ENCODE assay signal across 8 cellular contexts in genomic region chrX:153469811-153470410, GRCh38. TPM values are rescaled to one million over a fixed set of nuclear protein-coding genes. Genes with fewer than 3 reads are reported as not detected.
DNase-seq lines count a peak whose midpoint lies in the region; ATAC-seq and TF ChIP-seq lines count a peak whose summit lies in the region.

No MANE protein-coding gene starts in this region.

- ATAC-seq in GM21526 (IDR thresholded peaks at IDR 0.05; ENCODE audit: low FRiP score, unreplicated experiment) (peak; percentile 31), foreskin keratinocyte (peak; percentile 57)

- H3K4me3 Mint-ChIP-seq in activated CD4-positive, alpha-beta memory T cell treated with anti-CD3 and anti-CD28 coated beads for 36 hours: peak overlapping the region; percentile 79

- peak overlapping the region; percentile 69 for H3K4me3 ChIP-seq in ovary

- no peaks in the 10 kb centered on the region for H3K36me3 ChIP-seq in ovary

- intact Hi-C loops in activated CD4-positive, alpha-beta memory T cell treated with anti-CD3 and anti-CD28 coated beads for 36 hours (cut with micrococcal nuclease): loop anchor here (1.0 to 10.0 kb wide), 6 partner anchors 129 to 529 kb away; partner anchors contain the start of genes ABCD1, BCAP31, CCNQ and IDH3G
- intact Hi-C loops in ovary (cut with DNase I): no loop called here

- TF ChIP-seq POLR2A in ovary (IDR thresholded peaks at IDR 0.05): no peak

- CTCF ChIA-PET in activated CD4-positive, alpha-beta memory T cell treated with anti-CD3 and anti-CD28 coated beads for 36 hours (lab: Charles Lee): interaction anchor here (0.6 to 4.8 kb wide), 9 partner anchors 9 to 528 kb away, joined by 3 to 49 read pairs (median 5); no protein-coding TSS in a partner anchor

- no peaks in the 10 kb centered on the region for H3K27me3 Mint-ChIP-seq in activated CD4-positive, alpha-beta memory T cell treated with anti-CD3 and anti-CD28 coated beads for 36 hours

- H3K27me3 ChIP-seq in foreskin keratinocyte (no peaks in the 10 kb centered on the region), ovary (no peaks in the 10 kb centered on the region)

- H3K9me3 Mint-ChIP-seq in activated CD4-positive, alpha-beta memory T cell treated with anti-CD3 and anti-CD28 coated beads for 36 hours: no peaks in the 10 kb centered on the region

- peak; percentile 29 for TF ChIP-seq CTCF in foreskin keratinocyte (conservative IDR thresholded peaks at IDR 0.05)
- TF ChIP-seq CTCF in ovary (IDR thresholded peaks at IDR 0.05): peak in 1 of 3 donors; percentile 16

- peak overlapping the region; percentile 51 for H3K27ac Mint-ChIP-seq in activated CD4-positive, alpha-beta memory T cell treated with anti-CD3 and anti-CD28 coated beads for 36 hours

- H3K36me3 Mint-ChIP-seq in activated CD4-positive, alpha-beta memory T cell treated with anti-CD3 and anti-CD28 coated beads for 36 hours: peaks cover 5% of the 10 kb centered on the region

- no peak overlapping the region for H3K27ac ChIP-seq in foreskin keratinocyte
- H3K27ac ChIP-seq in ovary: no peak overlapping the region

- DNase-seq in DMS153 treated with DMSO at 0.1 percent for 48 hours (lab: John Stamatoyannopoulos, UW; ENCODE audit: unreplicated experiment): peak; percentile 35
- no peak for DNase-seq in DMS153 (lab: John Stamatoyannopoulos, UW)
- peak in 40 of 76 experiments; percentile 1 to 51 (median 20) for DNase-seq in HUDEP-2 (lab: John Stamatoyannopoulos, UW; ENCODE audit: unreplicated experiment in 76 of 76)
- peak; percentile 39 for DNase-seq in activated CD4-positive, alpha-beta memory T cell treated with anti-CD3 and anti-CD28 coated beads for 36 hours
- peak in 1 of 2 donors; percentile 28 for DNase-seq in foreskin keratinocyte
- DNase-seq in ovary: peak in 1 of 5 donors; percentile 33
- no peak for DNase-seq in NCI-H2029 treated with DMSO at 0.1 percent for 48 hours (lab: John Stamatoyannopoulos, UW)

- no peaks in the 10 kb centered on the region for H3K4me1 ChIP-seq in foreskin keratinocyte
- peaks cover 4% of the 10 kb centered on the region for H3K4me1 ChIP-seq in ovary (ENCODE audit: insufficient read depth)

- 23 to 39% (median 30%) methylated on average over 26 to 32 of the region's 32 CpGs for WGBS in ovary, 3 donors

- no peak for TF ChIP-seq EP300 in ovary (IDR thresholded peaks at IDR 0.05)

- peaks cover 15% of the 10 kb centered on the region for H3K4me1 Mint-ChIP-seq in activated CD4-positive, alpha-beta memory T cell treated with anti-CD3 and anti-CD28 coated beads for 36 hours (ENCODE audit: low read depth)

- H3K9me3 ChIP-seq in ovary: no peaks in the 10 kb centered on the region

- POLR2A ChIA-PET in activated CD4-positive, alpha-beta memory T cell treated with anti-CD3 and anti-CD28 coated beads for 36 hours (lab: Charles Lee): interaction anchor here (0.9 kb wide), 1 partner anchor 9 kb away, joined by 3 read pairs; no protein-coding TSS in a partner anchor

RNA-seq across cellular contexts. Expression of gene HAUS7, which starts 0.5 kb away (rescaled TPM):
- total RNA-seq in activated CD4-positive, alpha-beta memory T cell treated with anti-CD3 and anti-CD28 coated beads for 36 hours: 10 to 100 TPM; 59.1 to 62.3 TPM
- total RNA-seq in foreskin keratinocyte: 31.8 and 39.0 TPM in 2 replicates
- 41.6 and 42.5 TPM in 2 replicates for polyA plus RNA-seq in foreskin keratinocyte
- total RNA-seq in ovary: 10 to 100 TPM in 6 of 7 donors, 1 to 10 TPM in 1; 9.3 to 28.7 (median 18.7) TPM
- 10 to 100 TPM; 11.3 to 22.7 TPM for polyA plus RNA-seq in ovary

RNA-seq across cellular contexts. Expression of gene TREX2, which starts 24.1 kb away (rescaled TPM):
- 1 to 10 TPM in 1 of 2 experiments, under 1 TPM in 1; 0.74 to 1.1 TPM for total RNA-seq in activated CD4-positive, alpha-beta memory T cell treated with anti-CD3 and anti-CD28 coated beads for 36 hours
- total RNA-seq in foreskin keratinocyte: 0.74 and 0.85 TPM in 2 replicates
- 0.57 and 0.71 TPM in 2 replicates for polyA plus RNA-seq in foreskin keratinocyte
- total RNA-seq in ovary: 1 to 10 TPM in 3 of 7 donors, under 1 TPM in 3, not detected in 1; 0.35 to 2.3 (median 1.0) TPM
- polyA plus RNA-seq in ovary: under 1 TPM in 1 of 2 donors, not detected in 1; 0.76 TPM

RNA-seq across cellular contexts. Expression of gene BGN, which starts 24.9 kb away (rescaled TPM):
- not detected for total RNA-seq in activated CD4-positive, alpha-beta memory T cell treated with anti-CD3 and anti-CD28 coated beads for 36 hours
- total RNA-seq in foreskin keratinocyte (0.07 and 0.48 TPM in 2 replicates), ovary (10 to 100 TPM; 10.0 to 72.3 (median 31.2) TPM)
- polyA plus RNA-seq in foreskin keratinocyte (0.10 and 0.12 TPM in 2 replicates), ovary (10 to 100 TPM; 81.6 to 81.7 TPM)

RNA-seq across cellular contexts. Expression of gene ATP2B3, which starts 47.5 kb away (rescaled TPM):
- total RNA-seq in activated CD4-positive, alpha-beta memory T cell treated with anti-CD3 and anti-CD28 coated beads for 36 hours: not detected
- total RNA-seq in foreskin keratinocyte: not detected in 2 replicates
- not detected in 2 replicates for polyA plus RNA-seq in foreskin keratinocyte
- total RNA-seq in ovary: 1 to 10 TPM in 1 of 7 donors, under 1 TPM in 2, not detected in 4; 0.23 to 1.6 (median 0.27) TPM
- polyA plus RNA-seq in ovary: under 1 TPM in 1 of 2 donors, not detected in 1; 0.01 TPM

RNA-seq across cellular contexts. Expression of gene ZFP92, which starts 58.6 kb away (rescaled TPM):
- 1 to 10 TPM; 1.5 to 1.6 TPM for total RNA-seq in activated CD4-positive, alpha-beta memory T cell treated with anti-CD3 and anti-CD28 coated beads for 36 hours
- total RNA-seq in foreskin keratinocyte (1.3 and 3.0 TPM in 2 replicates), ovary (1 to 10 TPM; 3.6 to 9.4 (median 4.0) TPM)
- polyA plus RNA-seq in foreskin keratinocyte (0.58 and 0.93 TPM in 2 replicates), ovary (1 to 10 TPM; 2.7 to 3.9 TPM)

Comparison
In these comparisons a context has a peak if more than half of its experiments do, and no peak if none do; other contexts are left out.
1. DNase-seq: peak in DMS153 treated with DMSO at 0.1 percent for 48 hours (single experiment), HUDEP-2 (40 of 76) and activated CD4-positive, alpha-beta memory T cell treated with anti-CD3 and anti-CD28 coated beads for 36 hours (single experiment); none in DMS153 (single experiment) and NCI-H2029 treated with DMSO at 0.1 percent for 48 hours (single experiment).